In genomic region chr19:57914517-57914916, GRCh38 we compare ENCODE assay signal across 20 cellular contexts. TPM values are rescaled to one million over a fixed set of nuclear protein-coding genes. Genes with fewer than 3 reads are reported as not detected.
DNase-seq lines count a peak whose midpoint lies in the region; ATAC-seq and TF ChIP-seq lines count a peak whose summit lies in the region.
"Had no signal": no experiment of that assay in that cellular context is flagged by ENCODE, and none has a peak within 500 bp of the region (broad histone marks: within the 10 kb centered on the region; RNA-seq: fewer than 3 reads in every experiment).

No MANE protein-coding gene starts in this region.

- H3K79me2 ChIP-seq in trophoblast cell (ENCODE audit: control insufficient read depth, insufficient read depth, low read length, poor library complexity), result peaks cover 7% of the 10 kb centered on the region

- peak overlapping the region; percentile 14 for H3K4ac ChIP-seq in trophoblast cell (ENCODE audit: low read depth, low read length)

- no CpG with 5 or more reads among the region's 3 CpGs for WGBS in trophoblast cell (ENCODE audit: extremely low coverage, insufficient coverage, insufficient read length)

- H3K4me1 Mint-ChIP-seq in activated T-cell treated with anti-CD3 and anti-CD28 coated beads, Interleukin-2, amount 50 U/mL, for 24 hours (ENCODE audit: low read depth), result peaks cover 31% of the 10 kb centered on the region
- peaks cover 34% of the 10 kb centered on the region for H3K4me1 Mint-ChIP-seq in activated B cell treated with CpG ODN at 0.5 μM for 24 hours
- H3K4me1 Mint-ChIP-seq in glutamatergic neuron (ENCODE audit: low read depth, unreplicated experiment), result peaks cover 8% of the 10 kb centered on the region

- POLR2A ChIA-PET in activated B cell treated with CpG ODN at 0.5 μM for 24 hours (lab: Charles Lee), result interaction anchor here (0.6 kb wide), 2 partner anchors 43 to 63 kb away, joined by 4 to 7 read pairs; no protein-coding TSS in a partner anchor

- H3K9ac ChIP-seq in trophoblast cell (ENCODE audit: low read length), result no peak overlapping the region
- H3K9ac ChIP-seq: KMS-11 had no signal

- intact Hi-C loops in activated B cell treated with CpG ODN at 0.5 μM for 24 hours (cut with micrococcal nuclease), result no loop called here

- H3K27me3 ChIP-seq in trophoblast cell (ENCODE audit: insufficient read depth, low read length), result no peaks in the 10 kb centered on the region

- H4K8ac ChIP-seq in trophoblast cell (ENCODE audit: low read depth, low read length), result no peak overlapping the region

- H3K9me3 ChIP-seq in trophoblast cell (ENCODE audit: insufficient read depth, low read depth, low read length), result no peaks in the 10 kb centered on the region

- H3K4me3 Mint-ChIP-seq in activated T-cell treated with anti-CD3 and anti-CD28 coated beads, Interleukin-2, amount 50 U/mL, for 24 hours, result peak overlapping the region; percentile 92
- H3K4me3 Mint-ChIP-seq in activated B cell treated with CpG ODN at 0.5 μM for 24 hours (peak overlapping the region; percentile 94), glutamatergic neuron (ENCODE audit: unreplicated experiment) (peak overlapping the region; percentile 66)

- H3K36me3 ChIP-seq in trophoblast cell (ENCODE audit: control insufficient read depth in 1 of 2, insufficient read depth in 2 of 2, low read length in 2 of 2), result peaks cover 14 to 24% of the 10 kb centered on the region in 2 experiments

- H3K4me1 ChIP-seq in trophoblast cell (ENCODE audit: control insufficient read depth in 1 of 2, insufficient read depth in 2 of 2, low read length in 2 of 2), result peaks cover 3 to 5% of the 10 kb centered on the region in 2 experiments

- H3K9me3 Mint-ChIP-seq in activated T-cell treated with anti-CD3 and anti-CD28 coated beads, Interleukin-2, amount 50 U/mL, for 24 hours, result peaks cover 44% of the 10 kb centered on the region
- H3K9me3 Mint-ChIP-seq in activated B cell treated with CpG ODN at 0.5 μM for 24 hours (no peaks in the 10 kb centered on the region), glutamatergic neuron (ENCODE audit: unreplicated experiment) (peaks cover 12% of the 10 kb centered on the region)

- ATAC-seq in activated B cell treated with CpG ODN at 0.5 μM for 24 hours (ENCODE audit: low read depth), result no peak
- ATAC-seq in HG02763 (IDR thresholded peaks at IDR 0.05; ENCODE audit: unreplicated experiment), result no peak
- ATAC-seq: activated CD4-positive, CD25-positive, alpha-beta regulatory T cell treated with anti-CD3 and anti-CD28 coated beads, Interleukin-2, amount 50 U/mL, for 24 hours had no signal

- no peak overlapping the region for H3K27ac ChIP-seq in trophoblast cell (ENCODE audit: low read depth, low read length)
- H3K27ac ChIP-seq: HL-60, KMS-11, RWPE1 had no signal

- H3K4me2 ChIP-seq in trophoblast cell (ENCODE audit: low read length), result no peak overlapping the region
- H3K4me2 ChIP-seq: KMS-11 had no signal

- CTCF ChIA-PET in activated B cell treated with CpG ODN at 0.5 μM for 24 hours (lab: Charles Lee), result no interaction called here

- no peak overlapping the region for H3K27ac Mint-ChIP-seq in activated T-cell treated with anti-CD3 and anti-CD28 coated beads, Interleukin-2, amount 50 U/mL, for 24 hours
- H3K27ac Mint-ChIP-seq in activated B cell treated with CpG ODN at 0.5 μM for 24 hours (no peak overlapping the region), glutamatergic neuron (ENCODE audit: unreplicated experiment) (no peak overlapping the region)

- H2BK120ac ChIP-seq in trophoblast cell (ENCODE audit: insufficient read depth, low read length, poor library complexity), result no peak overlapping the region

- H3K4me3 ChIP-seq in trophoblast cell (ENCODE audit: low read depth, low read length), result no peak overlapping the region

- no peak overlapping the region for H4K12ac ChIP-seq in trophoblast cell (ENCODE audit: low read depth, low read length)

- peaks cover 4% of the 10 kb centered on the region for H3K79me1 ChIP-seq in trophoblast cell (ENCODE audit: low read length)

- H3K27me3 Mint-ChIP-seq in activated T-cell treated with anti-CD3 and anti-CD28 coated beads, Interleukin-2, amount 50 U/mL, for 24 hours, result no peaks in the 10 kb centered on the region
- H3K27me3 Mint-ChIP-seq in activated B cell treated with CpG ODN at 0.5 μM for 24 hours (no peaks in the 10 kb centered on the region), glutamatergic neuron (ENCODE audit: unreplicated experiment) (peaks cover 1% of the 10 kb centered on the region)

- no peak for TF ChIP-seq CTCF in activated B cell treated with CpG ODN at 0.5 μM for 24 hours (IDR thresholded peaks at IDR 0.05)
- TF ChIP-seq CTCF in glutamatergic neuron (IDR thresholded peaks at IDR 0.05; ENCODE audit: partially characterized antibody, unreplicated experiment), result no peak

- no peak overlapping the region for H3K14ac ChIP-seq in trophoblast cell (ENCODE audit: low read length)

- H2AFZ ChIP-seq in trophoblast cell (ENCODE audit: insufficient read depth, low read length, poor library complexity), result no peak overlapping the region

- peaks cover 81% of the 10 kb centered on the region for H3K36me3 Mint-ChIP-seq in activated T-cell treated with anti-CD3 and anti-CD28 coated beads, Interleukin-2, amount 50 U/mL, for 24 hours (ENCODE audit: low read depth)
- H3K36me3 Mint-ChIP-seq in activated B cell treated with CpG ODN at 0.5 μM for 24 hours (ENCODE audit: low read depth), result peaks cover 50% of the 10 kb centered on the region
- peaks cover 11% of the 10 kb centered on the region for H3K36me3 Mint-ChIP-seq in glutamatergic neuron (ENCODE audit: unreplicated experiment)

- no peak overlapping the region for H4K91ac ChIP-seq in trophoblast cell (ENCODE audit: low read depth, low read length)

- H3K23ac ChIP-seq in trophoblast cell (ENCODE audit: low read length), result no peak overlapping the region

- H2BK12ac ChIP-seq in trophoblast cell (ENCODE audit: low read length), result no peak overlapping the region

- H3K18ac ChIP-seq in trophoblast cell (ENCODE audit: low read length), result no peak overlapping the region

- H2BK5ac ChIP-seq in trophoblast cell (ENCODE audit: low read depth, low read length, poor library complexity), result no peak overlapping the region

- DNase-seq in activated T-cell treated with anti-CD3 and anti-CD28 coated beads, Interleukin-2, amount 50 U/mL, for 24 hours, result no peak
- DNase-seq in activated T-cell treated with anti-CD3 and anti-CD28 coated beads, Interleukin-2, amount 50 U/mL, for 48 hours, result no peak
- DNase-seq in activated B cell treated with CpG ODN at 0.5 μM for 24 hours (no peak), glutamatergic neuron (no peak), trophoblast cell (no peak), hypothalamus (lab: John Stamatoyannopoulos, UW) (no peak)
- no peak for DNase-seq in stimulated activated CD4-positive, alpha-beta T cell treated with anti-CD3 and anti-CD28 coated beads, Interleukin-12 subunit alpha, Interleukin-12 subunit beta, amount 100 ng/mL, for 4 hours
- DNase-seq: anterior cingulate cortex; GDM1; NCI-H2171 treated with DMSO at 0.1 percent for 48 hours; occipital lobe; stimulated activated naive CD4-positive, alpha-beta T cell had no signal

- no peak overlapping the region for H2AK5ac ChIP-seq in trophoblast cell (ENCODE audit: low read length)

RNA-seq across cellular contexts. Expression of gene ZNF417, which starts 1.9 kb away (rescaled TPM):
- total RNA-seq in activated B cell treated with CpG ODN at 0.5 μM for 24 hours (27.2 and 29.0 TPM in 2 replicates), glutamatergic neuron (ENCODE audit: unreplicated experiment) (23.0 TPM)
- polyA plus RNA-seq in trophoblast cell (2013), result 8.1 TPM in 2 replicates

RNA-seq across cellular contexts. Expression of gene ZNF418, which starts 20.7 kb away (rescaled TPM):
- 21.3 and 26.5 TPM in 2 replicates for total RNA-seq in activated B cell treated with CpG ODN at 0.5 μM for 24 hours
- total RNA-seq in glutamatergic neuron (ENCODE audit: unreplicated experiment), result 25.4 TPM
- polyA plus RNA-seq in trophoblast cell (2013), result 5.0 and 5.3 TPM in 2 replicates

RNA-seq across cellular contexts. Expression of gene ZNF814, which starts 25.7 kb away (rescaled TPM):
- total RNA-seq in activated B cell treated with CpG ODN at 0.5 μM for 24 hours, result 64.7 and 84.0 TPM in 2 replicates
- total RNA-seq in glutamatergic neuron (ENCODE audit: unreplicated experiment), result 38.3 TPM
- polyA plus RNA-seq in trophoblast cell (2013), result 18.9 and 19.3 TPM in 2 replicates

RNA-seq across cellular contexts. Expression of gene ZNF256, which starts 33.0 kb away (rescaled TPM):
- total RNA-seq in activated B cell treated with CpG ODN at 0.5 μM for 24 hours, result 16.6 and 20.2 TPM in 2 replicates
- 11.0 TPM for total RNA-seq in glutamatergic neuron (ENCODE audit: unreplicated experiment)
- 4.8 and 4.9 TPM in 2 replicates for polyA plus RNA-seq in trophoblast cell (2013)

RNA-seq across cellular contexts. Expression of gene C19orf18, which starts 59.8 kb away (rescaled TPM):
- 0.81 and 1.1 TPM in 2 replicates for total RNA-seq in activated B cell treated with CpG ODN at 0.5 μM for 24 hours
- total RNA-seq in glutamatergic neuron (ENCODE audit: unreplicated experiment), result 1.6 TPM
- 1.2 and 1.3 TPM in 2 replicates for polyA plus RNA-seq in trophoblast cell (2013)
- total RNA-seq: epithelial cell of proximal tubule, lung microvascular endothelial cell, occipital lobe, skeletal muscle tissue had no signal
